In the genomic region with DNA sequence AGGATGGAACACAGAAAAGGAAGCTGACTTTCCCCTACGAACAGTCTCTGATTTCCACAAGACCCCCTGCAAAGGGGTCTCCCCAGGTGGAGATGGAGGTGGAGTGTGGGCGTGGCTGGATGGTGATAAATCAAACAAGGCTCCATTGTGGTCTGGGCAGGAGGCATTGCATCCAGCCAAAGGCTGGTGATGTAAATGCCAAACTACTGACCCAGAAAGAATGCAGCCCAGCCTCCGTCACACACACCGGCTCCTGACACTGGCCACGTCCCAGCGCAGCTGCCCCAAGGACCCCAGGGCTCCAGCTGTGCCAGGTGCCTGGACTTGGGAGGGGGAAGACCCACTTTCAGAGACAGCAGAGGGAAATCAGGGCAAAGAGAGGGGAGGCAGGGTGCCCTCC, we compare ENCODE assay signal across 1 cellular context.
TF ChIP-seq lines count a peak whose summit lies in the region.

No MANE protein-coding gene starts in this region.

TF ChIP-seq in SK-N-SH treated with all-trans-retinoic acid at 6 μM for 48 hours, 23 proteins besides CTCF, POLR2A, EP300 and RAD21 (continued from another document):
- TF ChIP-seq, protein P1, sequence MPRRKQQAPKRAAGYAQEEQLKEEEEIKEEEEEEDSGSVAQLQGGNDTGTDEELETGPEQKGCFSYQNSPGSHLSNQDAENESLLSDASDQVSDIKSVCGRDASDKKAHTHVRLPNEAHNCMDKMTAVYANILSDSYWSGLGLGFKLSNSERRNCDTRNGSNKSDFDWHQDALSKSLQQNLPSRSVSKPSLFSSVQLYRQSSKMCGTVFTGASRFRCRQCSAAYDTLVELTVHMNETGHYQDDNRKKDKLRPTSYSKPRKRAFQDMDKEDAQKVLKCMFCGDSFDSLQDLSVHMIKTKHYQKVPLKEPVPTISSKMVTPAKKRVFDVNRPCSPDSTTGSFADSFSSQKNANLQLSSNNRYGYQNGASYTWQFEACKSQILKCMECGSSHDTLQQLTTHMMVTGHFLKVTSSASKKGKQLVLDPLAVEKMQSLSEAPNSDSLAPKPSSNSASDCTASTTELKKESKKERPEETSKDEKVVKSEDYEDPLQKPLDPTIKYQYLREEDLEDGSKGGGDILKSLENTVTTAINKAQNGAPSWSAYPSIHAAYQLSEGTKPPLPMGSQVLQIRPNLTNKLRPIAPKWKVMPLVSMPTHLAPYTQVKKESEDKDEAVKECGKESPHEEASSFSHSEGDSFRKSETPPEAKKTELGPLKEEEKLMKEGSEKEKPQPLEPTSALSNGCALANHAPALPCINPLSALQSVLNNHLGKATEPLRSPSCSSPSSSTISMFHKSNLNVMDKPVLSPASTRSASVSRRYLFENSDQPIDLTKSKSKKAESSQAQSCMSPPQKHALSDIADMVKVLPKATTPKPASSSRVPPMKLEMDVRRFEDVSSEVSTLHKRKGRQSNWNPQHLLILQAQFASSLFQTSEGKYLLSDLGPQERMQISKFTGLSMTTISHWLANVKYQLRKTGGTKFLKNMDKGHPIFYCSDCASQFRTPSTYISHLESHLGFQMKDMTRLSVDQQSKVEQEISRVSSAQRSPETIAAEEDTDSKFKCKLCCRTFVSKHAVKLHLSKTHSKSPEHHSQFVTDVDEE (CRISPR knock-in tag; IDR thresholded peaks at IDR 0.05): no peak
- TF ChIP-seq GLIS3 (CRISPR knock-in tag; IDR thresholded peaks at IDR 0.05): no peak
